ENCODE assay signal across 2 cellular contexts in genomic region chr17:7404737-7405412, GRCh38.
TF ChIP-seq lines count a peak whose summit lies in the region.

No MANE protein-coding gene starts in this region.

TF ChIP-seq in WTC11, 78 proteins besides CTCF, POLR2A, EP300 and RAD21:
- TF ChIP-seq FOXP1 (CRISPR knock-in tag; IDR thresholded peaks at IDR 0.05; ENCODE audit: borderline replicate concordance) (no peak), SP1 (CRISPR knock-in tag; conservative IDR thresholded peaks at IDR 0.05) (peak; percentile 27; the same call in 1 of the 2 replicates), HMGXB4 (CRISPR knock-in tag; IDR thresholded peaks at IDR 0.05) (peak; percentile 6; the same call in 1 of the 2 replicates), MYBL2 (CRISPR knock-in tag; IDR thresholded peaks at IDR 0.05) (peak; percentile 28; the same call in 1 of the 2 replicates), ETV6 (CRISPR knock-in tag; IDR thresholded peaks at IDR 0.05) (no peak)
TF ChIP-seq in WTC11: peak in this region for 3.

TF ChIP-seq in H1, 55 proteins besides CTCF, POLR2A, EP300 and RAD21:
- TF ChIP-seq FOSL1 (IDR thresholded peaks at IDR 0.05; ENCODE audit: insufficient read depth, low read depth, low read length) (no peak), JUND (IDR thresholded peaks at IDR 0.05; ENCODE audit: low read length) (no peak), HDAC2 (IDR thresholded peaks at IDR 0.05; ENCODE audit: borderline replicate concordance in 1 of 2, low read depth in 2 of 2, low read length in 2 of 2) (no peak), POLR2AphosphoS5 (IDR thresholded peaks at IDR 0.05; ENCODE audit: low read depth, low read length) (no peak), SIN3A (conservative IDR thresholded peaks at IDR 0.05 in 1 of 2, IDR thresholded peaks at IDR 0.05 in 1 of 2; ENCODE audit: low read depth in 1 of 2, low read length in 2 of 2) (peak in 1 of 2 experiments; percentile 25; a peak in 1 of 4 replicates), CEBPB (IDR thresholded peaks at IDR 0.05; ENCODE audit: low read depth, low read length) (no peak), RFX5 (IDR thresholded peaks at IDR 0.05; ENCODE audit: borderline replicate concordance, low read depth, low read length) (no peak), SP1 (IDR thresholded peaks at IDR 0.05; ENCODE audit: low read depth, low read length) (no peak; the same call in 1 of the 2 replicates), CHD2 (IDR thresholded peaks at IDR 0.05; ENCODE audit: low read length) (no peak), RBBP5 (IDR thresholded peaks at IDR 0.05; ENCODE audit: borderline replicate concordance, low read depth, low read length) (peak; percentile 74; the same call in 1 of the 2 replicates), USF2 (IDR thresholded peaks at IDR 0.05; ENCODE audit: low read length) (no peak), KDM4A (IDR thresholded peaks at IDR 0.05; ENCODE audit: low read depth, low read length, severe bottlenecking) (peak; percentile 51), KDM1A (IDR thresholded peaks at IDR 0.05; ENCODE audit: borderline replicate concordance, low read length) (no peak), ATF3 (IDR thresholded peaks at IDR 0.05; ENCODE audit: insufficient read depth, low read depth, low read length) (no peak)
TF ChIP-seq in H1: peak in this region for 3.
